16 cellular contexts compared by ENCODE assay signal in the genomic region with DNA sequence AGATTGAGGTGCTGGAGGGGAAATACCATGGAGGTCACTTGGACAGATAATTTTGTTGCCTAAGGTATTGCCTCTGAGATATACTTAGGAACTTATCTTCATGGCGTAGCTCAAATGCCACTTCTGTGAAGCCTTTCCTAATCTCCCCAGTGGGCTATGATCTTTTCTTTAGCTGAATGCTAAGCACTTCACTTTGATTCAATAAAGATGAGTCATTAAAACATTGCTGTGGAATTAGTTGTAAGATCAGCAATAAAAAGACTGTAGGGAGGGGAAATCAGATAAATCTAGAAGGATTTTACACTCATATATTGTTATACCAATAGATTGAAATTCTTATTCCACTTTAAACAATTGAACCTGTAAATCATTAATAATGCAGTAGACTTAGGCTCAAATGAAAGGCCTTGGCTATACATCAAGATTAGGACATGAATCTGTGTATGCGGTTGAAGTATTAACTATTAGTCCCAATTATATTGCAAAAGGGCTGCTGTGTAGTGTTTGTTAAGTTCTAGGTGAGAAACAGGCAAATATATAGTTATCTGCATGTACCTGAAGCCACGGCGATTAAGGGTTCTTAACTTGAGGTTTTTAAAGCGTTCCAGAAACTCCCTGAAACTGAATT.
"Had no signal": no experiment of that assay in that cellular context is flagged by ENCODE, and none has a peak within 500 bp of the region (broad histone marks: within the 10 kb centered on the region; RNA-seq: fewer than 3 reads in every experiment).

No MANE protein-coding gene starts in this region.

- H3K4me3 Mint-ChIP-seq: activated CD8-positive, alpha-beta memory T cell treated with anti-CD3 and anti-CD28 coated beads, Interleukin-2, amount 10 ng/mL, durations not matched to agents 7 days and 5 days; central memory CD8-positive, alpha-beta T cell; effector memory CD8-positive, alpha-beta T cell; naive B cell; T-helper 2 cell treated with Interferon-gamma antibody and Interleukin-4, amounts not matched to agents 5 μg/mL and 100 μg/mL, for 36 hours had no signal

- H3K27ac ChIP-seq: gastroesophageal sphincter, spleen, upper lobe of right lung had no signal

- H3K27me3 ChIP-seq: gastroesophageal sphincter, spleen, upper lobe of right lung had no signal

- H3K27me3 Mint-ChIP-seq: activated CD8-positive, alpha-beta memory T cell treated with anti-CD3 and anti-CD28 coated beads, Interleukin-2, amount 10 ng/mL, durations not matched to agents 7 days and 5 days; central memory CD8-positive, alpha-beta T cell; effector memory CD8-positive, alpha-beta T cell; naive B cell had no signal

- H3K4me3 ChIP-seq: gastroesophageal sphincter, spleen, upper lobe of right lung had no signal

- DNase-seq: activated CD4-positive, alpha-beta T cell treated with anti-CD3 and anti-CD28 coated beads for 1 hour; activated CD4-positive, alpha-beta T cell treated with anti-CD3 and anti-CD28 coated beads, Interleukin-2, amount 50 U/mL, for 48 hours; activated CD8-positive, alpha-beta memory T cell treated with anti-CD3 and anti-CD28 coated beads, Interleukin-2, amount 10 ng/mL, durations not matched to agents 7 days and 5 days; activated T-cell treated with anti-CD3 and anti-CD28 coated beads, Interleukin-2, amount 50 U/mL, for 48 hours; cortex of kidney; effector memory CD8-positive, alpha-beta T cell; naive B cell; posterior cingulate gyrus; right cardiac atrium; spleen; stimulated activated CD4-positive, alpha-beta T cell treated with anti-CD3 and anti-CD28 coated beads, Interleukin-1b, Interleukin-23, amount 100 ng/mL, for 48 hours; stimulated activated naive CD4-positive, alpha-beta T cell; upper lobe of right lung had no signal

- H3K9me3 Mint-ChIP-seq: central memory CD8-positive, alpha-beta T cell; effector memory CD8-positive, alpha-beta T cell; naive B cell; T-helper 2 cell treated with Interferon-gamma antibody and Interleukin-4, amounts not matched to agents 5 μg/mL and 100 μg/mL, for 36 hours had no signal

- H3K9me3 ChIP-seq: gastroesophageal sphincter, spleen, upper lobe of right lung had no signal

- H3K4me1 Mint-ChIP-seq: activated CD8-positive, alpha-beta memory T cell treated with anti-CD3 and anti-CD28 coated beads, Interleukin-2, amount 10 ng/mL, durations not matched to agents 7 days and 5 days; central memory CD8-positive, alpha-beta T cell; naive B cell had no signal

- H3K36me3 Mint-ChIP-seq: naive B cell had no signal

- H3K4me1 ChIP-seq: gastroesophageal sphincter, spleen, upper lobe of right lung had no signal

- H3K27ac Mint-ChIP-seq: activated CD8-positive, alpha-beta memory T cell treated with anti-CD3 and anti-CD28 coated beads, Interleukin-2, amount 10 ng/mL, durations not matched to agents 7 days and 5 days; effector memory CD8-positive, alpha-beta T cell; T-helper 2 cell treated with Interferon-gamma antibody and Interleukin-4, amounts not matched to agents 5 μg/mL and 100 μg/mL, for 36 hours had no signal
